ENCODE assay signal across 1 cellular context in the genomic region with DNA sequence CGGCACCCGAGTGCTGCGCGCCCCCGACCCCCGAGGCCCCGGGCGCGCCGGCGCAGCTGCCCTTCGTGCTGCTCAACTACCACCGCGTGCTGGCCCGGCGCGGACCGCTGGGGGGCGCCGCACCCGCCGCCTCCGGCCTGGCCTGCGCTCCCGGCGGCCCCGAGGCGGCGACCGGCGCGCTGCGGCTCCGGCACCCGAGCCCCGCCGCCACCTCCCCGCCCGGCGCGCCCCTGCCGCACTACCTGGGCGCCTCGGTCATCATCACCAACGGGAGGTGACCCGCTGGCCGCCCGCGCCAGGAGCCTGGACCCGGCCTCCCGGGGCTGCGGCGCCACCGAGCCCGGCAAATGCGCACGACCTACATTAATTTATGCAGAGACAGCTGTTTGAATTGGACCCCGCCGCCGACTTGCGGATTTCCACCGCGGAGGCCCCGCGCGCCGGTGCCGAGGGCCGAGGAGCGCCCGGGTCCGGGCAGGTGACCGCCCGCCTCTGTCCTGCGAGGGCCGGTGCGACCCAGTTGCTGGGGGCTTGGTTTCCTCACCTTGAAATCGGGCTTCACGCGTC.
TF ChIP-seq lines count a peak whose summit lies in the region.

No MANE protein-coding gene starts in this region.

TF ChIP-seq in K562, 482 proteins besides CTCF, POLR2A, EP300 and RAD21 (continued from another document and continues in another):
- TF ChIP-seq JUN (IDR thresholded peaks at IDR 0.05; ENCODE audit: borderline replicate concordance, low read depth, low read length): no peak
- no peak for TF ChIP-seq JUN (CRISPR knock-in tag; IDR thresholded peaks at IDR 0.05; ENCODE audit: borderline replicate concordance)
- no peak for TF ChIP-seq POLR2H (tag; IDR thresholded peaks at IDR 0.05; ENCODE audit: low read depth)
- TF ChIP-seq NFXL1 (CRISPR knock-in tag; IDR thresholded peaks at IDR 0.05): no peak
- TF ChIP-seq, protein P1, sequence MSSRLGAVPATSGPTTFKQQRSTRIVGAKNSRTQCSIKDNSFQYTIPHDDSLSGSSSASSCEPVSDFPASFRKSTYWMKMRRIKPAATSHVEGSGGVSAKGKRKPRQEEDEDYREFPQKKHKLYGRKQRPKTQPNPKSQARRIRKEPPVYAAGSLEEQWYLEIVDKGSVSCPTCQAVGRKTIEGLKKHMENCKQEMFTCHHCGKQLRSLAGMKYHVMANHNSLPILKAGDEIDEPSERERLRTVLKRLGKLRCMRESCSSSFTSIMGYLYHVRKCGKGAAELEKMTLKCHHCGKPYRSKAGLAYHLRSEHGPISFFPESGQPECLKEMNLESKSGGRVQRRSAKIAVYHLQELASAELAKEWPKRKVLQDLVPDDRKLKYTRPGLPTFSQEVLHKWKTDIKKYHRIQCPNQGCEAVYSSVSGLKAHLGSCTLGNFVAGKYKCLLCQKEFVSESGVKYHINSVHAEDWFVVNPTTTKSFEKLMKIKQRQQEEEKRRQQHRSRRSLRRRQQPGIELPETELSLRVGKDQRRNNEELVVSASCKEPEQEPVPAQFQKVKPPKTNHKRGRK (tag; IDR thresholded peaks at IDR 0.05): no peak
- no peak for TF ChIP-seq FOXO4 (CRISPR knock-in tag; IDR thresholded peaks at IDR 0.05)
- TF ChIP-seq ZNF586 (CRISPR knock-in tag; conservative IDR thresholded peaks at IDR 0.05): no peak
- TF ChIP-seq CREM (IDR thresholded peaks at IDR 0.05; ENCODE audit: low read depth): 0 out of 2 replicates have a peak, but pooled peaks have one; percentile 7
- TF ChIP-seq MYNN (IDR thresholded peaks at IDR 0.05): no peak
- no peak for TF ChIP-seq MYNN (CRISPR knock-in tag; IDR thresholded peaks at IDR 0.05)
- TF ChIP-seq ZNF766 (CRISPR knock-in tag; conservative IDR thresholded peaks at IDR 0.05): no peak
- no peak for TF ChIP-seq KLF16 (IDR thresholded peaks at IDR 0.05)
- no peak for TF ChIP-seq MTA2 (IDR thresholded peaks at IDR 0.05; ENCODE audit: low read depth)
- no peak for TF ChIP-seq KDM4B (IDR thresholded peaks at IDR 0.05; ENCODE audit: borderline replicate concordance in 2 of 2, low read depth in 1 of 2)
- no peak for TF ChIP-seq PRDM10 (IDR thresholded peaks at IDR 0.05; ENCODE audit: partially characterized antibody)
- no peak for TF ChIP-seq GTF2A2 (tag; IDR thresholded peaks at IDR 0.05)
- TF ChIP-seq ZNF780A (CRISPR knock-in tag; IDR thresholded peaks at IDR 0.05): no peak
- peak; percentile 63; the same call in 1 of the 2 replicates for TF ChIP-seq CXXC5 (CRISPR knock-in tag; IDR thresholded peaks at IDR 0.05)
- TF ChIP-seq ATF1 (CRISPR knock-in tag; IDR thresholded peaks at IDR 0.05): no peak
- TF ChIP-seq ATF1 (tag; IDR thresholded peaks at IDR 0.05): no peak
- no peak for TF ChIP-seq BRF2 (IDR thresholded peaks at IDR 0.05; ENCODE audit: borderline replicate concordance, insufficient read depth, insufficient read length)
- TF ChIP-seq, protein P2, sequence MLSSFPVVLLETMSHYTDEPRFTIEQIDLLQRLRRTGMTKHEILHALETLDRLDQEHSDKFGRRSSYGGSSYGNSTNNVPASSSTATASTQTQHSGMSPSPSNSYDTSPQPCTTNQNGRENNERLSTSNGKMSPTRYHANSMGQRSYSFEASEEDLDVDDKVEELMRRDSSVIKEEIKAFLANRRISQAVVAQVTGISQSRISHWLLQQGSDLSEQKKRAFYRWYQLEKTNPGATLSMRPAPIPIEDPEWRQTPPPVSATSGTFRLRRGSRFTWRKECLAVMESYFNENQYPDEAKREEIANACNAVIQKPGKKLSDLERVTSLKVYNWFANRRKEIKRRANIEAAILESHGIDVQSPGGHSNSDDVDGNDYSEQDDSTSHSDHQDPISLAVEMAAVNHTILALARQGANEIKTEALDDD (IDR thresholded peaks at IDR 0.05): no peak
- TF ChIP-seq ZNF584 (CRISPR knock-in tag; IDR thresholded peaks at IDR 0.05; ENCODE audit: low read depth): no peak
- TF ChIP-seq FOXK2 (conservative IDR thresholded peaks at IDR 0.05 in 1 of 2, IDR thresholded peaks at IDR 0.05 in 1 of 2; ENCODE audit: low read depth in 2 of 2): no peak
- no peak for TF ChIP-seq FOXM1 (IDR thresholded peaks at IDR 0.05; ENCODE audit: low read depth)
- TF ChIP-seq FOXM1 (CRISPR knock-in tag; IDR thresholded peaks at IDR 0.05; ENCODE audit: low read depth): no peak
- no peak for TF ChIP-seq KDM1A (IDR thresholded peaks at IDR 0.05)
- no peak for TF ChIP-seq ZSCAN29 (IDR thresholded peaks at IDR 0.05)
- TF ChIP-seq, protein P3, sequence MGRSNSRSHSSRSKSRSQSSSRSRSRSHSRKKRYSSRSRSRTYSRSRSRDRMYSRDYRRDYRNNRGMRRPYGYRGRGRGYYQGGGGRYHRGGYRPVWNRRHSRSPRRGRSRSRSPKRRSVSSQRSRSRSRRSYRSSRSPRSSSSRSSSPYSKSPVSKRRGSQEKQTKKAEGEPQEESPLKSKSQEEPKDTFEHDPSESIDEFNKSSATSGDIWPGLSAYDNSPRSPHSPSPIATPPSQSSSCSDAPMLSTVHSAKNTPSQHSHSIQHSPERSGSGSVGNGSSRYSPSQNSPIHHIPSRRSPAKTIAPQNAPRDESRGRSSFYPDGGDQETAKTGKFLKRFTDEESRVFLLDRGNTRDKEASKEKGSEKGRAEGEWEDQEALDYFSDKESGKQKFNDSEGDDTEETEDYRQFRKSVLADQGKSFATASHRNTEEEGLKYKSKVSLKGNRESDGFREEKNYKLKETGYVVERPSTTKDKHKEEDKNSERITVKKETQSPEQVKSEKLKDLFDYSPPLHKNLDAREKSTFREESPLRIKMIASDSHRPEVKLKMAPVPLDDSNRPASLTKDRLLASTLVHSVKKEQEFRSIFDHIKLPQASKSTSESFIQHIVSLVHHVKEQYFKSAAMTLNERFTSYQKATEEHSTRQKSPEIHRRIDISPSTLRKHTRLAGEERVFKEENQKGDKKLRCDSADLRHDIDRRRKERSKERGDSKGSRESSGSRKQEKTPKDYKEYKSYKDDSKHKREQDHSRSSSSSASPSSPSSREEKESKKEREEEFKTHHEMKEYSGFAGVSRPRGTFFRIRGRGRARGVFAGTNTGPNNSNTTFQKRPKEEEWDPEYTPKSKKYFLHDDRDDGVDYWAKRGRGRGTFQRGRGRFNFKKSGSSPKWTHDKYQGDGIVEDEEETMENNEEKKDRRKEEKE (IDR thresholded peaks at IDR 0.05; ENCODE audit: borderline replicate concordance in 1 of 2, control insufficient read depth in 1 of 2, low read depth in 2 of 2, low read length in 1 of 2): no peak
- TF ChIP-seq PHF8 (IDR thresholded peaks at IDR 0.05; ENCODE audit: borderline replicate concordance, low read length): peak; percentile 21; the same call in 1 of the 2 replicates
- no peak for TF ChIP-seq ZZZ3 (IDR thresholded peaks at IDR 0.05)
- TF ChIP-seq, protein P4, sequence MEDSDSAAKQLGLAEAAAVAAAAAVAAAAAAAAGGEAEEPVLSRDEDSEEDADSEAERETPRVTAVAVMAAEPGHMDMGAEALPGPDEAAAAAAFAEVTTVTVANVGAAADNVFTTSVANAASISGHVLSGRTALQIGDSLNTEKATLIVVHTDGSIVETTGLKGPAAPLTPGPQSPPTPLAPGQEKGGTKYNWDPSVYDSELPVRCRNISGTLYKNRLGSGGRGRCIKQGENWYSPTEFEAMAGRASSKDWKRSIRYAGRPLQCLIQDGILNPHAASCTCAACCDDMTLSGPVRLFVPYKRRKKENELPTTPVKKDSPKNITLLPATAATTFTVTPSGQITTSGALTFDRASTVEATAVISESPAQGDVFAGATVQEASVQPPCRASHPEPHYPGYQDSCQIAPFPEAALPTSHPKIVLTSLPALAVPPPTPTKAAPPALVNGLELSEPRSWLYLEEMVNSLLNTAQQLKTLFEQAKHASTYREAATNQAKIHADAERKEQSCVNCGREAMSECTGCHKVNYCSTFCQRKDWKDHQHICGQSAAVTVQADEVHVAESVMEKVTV (CRISPR knock-in tag; IDR thresholded peaks at IDR 0.05): no peak
- TF ChIP-seq THRAP3 (IDR thresholded peaks at IDR 0.05; ENCODE audit: borderline replicate concordance): no peak
- TF ChIP-seq PTBP1 (IDR thresholded peaks at IDR 0.05; ENCODE audit: low read depth, low read length): no peak
- TF ChIP-seq SMARCC2 (IDR thresholded peaks at IDR 0.05; ENCODE audit: low read depth): no peak
- no peak for TF ChIP-seq NRF1 (conservative IDR thresholded peaks at IDR 0.05 in 1 of 2, IDR thresholded peaks at IDR 0.05 in 1 of 2)
- TF ChIP-seq NFRKB (IDR thresholded peaks at IDR 0.05; ENCODE audit: low read depth): no peak
- no peak for TF ChIP-seq ZKSCAN8 (CRISPR knock-in tag; IDR thresholded peaks at IDR 0.05)
- TF ChIP-seq HMG20B (CRISPR knock-in tag; IDR thresholded peaks at IDR 0.05): no peak
- TF ChIP-seq NR3C1 (CRISPR knock-in tag; IDR thresholded peaks at IDR 0.05): no peak
- TF ChIP-seq CBX1 (IDR thresholded peaks at IDR 0.05; ENCODE audit: low read depth): no peak
- no peak for TF ChIP-seq RBM39 (optimal IDR thresholded peaks at IDR 0.05; ENCODE audit: low read depth, low read length)
- TF ChIP-seq, protein P5, sequence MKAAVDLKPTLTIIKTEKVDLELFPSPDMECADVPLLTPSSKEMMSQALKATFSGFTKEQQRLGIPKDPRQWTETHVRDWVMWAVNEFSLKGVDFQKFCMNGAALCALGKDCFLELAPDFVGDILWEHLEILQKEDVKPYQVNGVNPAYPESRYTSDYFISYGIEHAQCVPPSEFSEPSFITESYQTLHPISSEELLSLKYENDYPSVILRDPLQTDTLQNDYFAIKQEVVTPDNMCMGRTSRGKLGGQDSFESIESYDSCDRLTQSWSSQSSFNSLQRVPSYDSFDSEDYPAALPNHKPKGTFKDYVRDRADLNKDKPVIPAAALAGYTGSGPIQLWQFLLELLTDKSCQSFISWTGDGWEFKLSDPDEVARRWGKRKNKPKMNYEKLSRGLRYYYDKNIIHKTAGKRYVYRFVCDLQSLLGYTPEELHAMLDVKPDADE (conservative IDR thresholded peaks at IDR 0.05; ENCODE audit: control insufficient read depth, low read depth, low read length): no peak
- TF ChIP-seq ZNF445 (CRISPR knock-in tag; IDR thresholded peaks at IDR 0.05; ENCODE audit: low read depth): no peak
- TF ChIP-seq BACH1 (tag; IDR thresholded peaks at IDR 0.05): no peak
- no peak for TF ChIP-seq REST (CRISPR knock-in tag; IDR thresholded peaks at IDR 0.05; ENCODE audit: low read depth)
